7 cellular contexts compared by ENCODE assay signal in genomic region chr17:5705081-5705875, GRCh38.
DNase-seq lines count a peak whose midpoint lies in the region; ATAC-seq and TF ChIP-seq lines count a peak whose summit lies in the region.

No MANE protein-coding gene starts in this region.

- H3K27ac ChIP-seq in DND-41 (ENCODE audit: low read length) (no peak overlapping the region), lower lobe of right lung (no peak overlapping the region)

- no peak overlapping the region for H3K4me3 ChIP-seq in DND-41 (ENCODE audit: low read depth in 1 of 2, low read length in 2 of 2)
- H3K4me3 ChIP-seq in adipocyte (ENCODE audit: low read length), result no peak overlapping the region
- H3K4me3 ChIP-seq in lower lobe of right lung, result no peak overlapping the region

- H4K20me1 ChIP-seq in DND-41 (ENCODE audit: insufficient read depth, low read length), result no peaks in the 10 kb centered on the region

- H3K9me3 ChIP-seq in DND-41 (ENCODE audit: insufficient read depth, low read length, severe bottlenecking) (no peaks in the 10 kb centered on the region), adipocyte (ENCODE audit: control insufficient read depth, low read length) (peaks cover 16% of the 10 kb centered on the region), lower lobe of right lung (no peaks in the 10 kb centered on the region)

- intact Hi-C loops in lower lobe of right lung (cut with DNase I), result no loop called here

- TF ChIP-seq CTCF in DND-41 (IDR thresholded peaks at IDR 0.05; ENCODE audit: borderline replicate concordance, extremely low read depth, low read length, poor library complexity, severe bottlenecking), result peak; percentile 60
- peak; percentile 31 for TF ChIP-seq CTCF in GM20000 (IDR thresholded peaks at IDR 0.05; ENCODE audit: extremely low read depth, missing control alignments)
- peak; percentile 21 for TF ChIP-seq CTCF in lower lobe of right lung (IDR thresholded peaks at IDR 0.05)

- ATAC-seq in DND-41 (ENCODE audit: insufficient read depth, low read depth), result no peak
- peak in 1 of 2 donors; percentile 23 for ATAC-seq in lower lobe of right lung
- ATAC-seq in GM19035 (IDR thresholded peaks at IDR 0.05; ENCODE audit: unreplicated experiment), result no peak
- ATAC-seq in GM18867 (IDR thresholded peaks at IDR 0.05; ENCODE audit: unreplicated experiment), result no peak

- DNase-seq in DND-41 (peak; percentile 19), GM20000 (ENCODE audit: low spot score) (peak; percentile 32), adipocyte (ENCODE audit: low read depth) (peak; percentile 9), lower lobe of right lung (no peak), anterior cingulate cortex (lab: John Stamatoyannopoulos, UW) (no peak)

- H3K4me2 ChIP-seq in DND-41 (ENCODE audit: insufficient read depth, low read length), result no peak overlapping the region

- H3K27me3 ChIP-seq in DND-41 (ENCODE audit: insufficient read depth, low read length, poor library complexity), result peaks cover 23% of the 10 kb centered on the region
- peaks cover 15% of the 10 kb centered on the region for H3K27me3 ChIP-seq in adipocyte (replicated peaks; ENCODE audit: control insufficient read depth, insufficient read depth, low read length)
- H3K27me3 ChIP-seq in lower lobe of right lung (ENCODE audit: low read depth), result peaks cover 10% of the 10 kb centered on the region

- no peaks in the 10 kb centered on the region for H3K4me1 ChIP-seq in DND-41 (ENCODE audit: insufficient read depth, low read length)
- no peaks in the 10 kb centered on the region for H3K4me1 ChIP-seq in adipocyte (ENCODE audit: control insufficient read depth, insufficient read depth, low read length)
- H3K4me1 ChIP-seq in lower lobe of right lung, result no peaks in the 10 kb centered on the region

- H3K36me3 ChIP-seq in DND-41 (ENCODE audit: insufficient read depth, low read length), result no peaks in the 10 kb centered on the region
- no peaks in the 10 kb centered on the region for H3K36me3 ChIP-seq in adipocyte (ENCODE audit: control insufficient read depth, insufficient read depth, low read length, severe bottlenecking)
- no peaks in the 10 kb centered on the region for H3K36me3 ChIP-seq in lower lobe of right lung

- H3K79me2 ChIP-seq in DND-41 (ENCODE audit: insufficient read depth, low read length), result no peaks in the 10 kb centered on the region

- no peak overlapping the region for H2AFZ ChIP-seq in DND-41 (ENCODE audit: low read depth, low read length)

- H3K9ac ChIP-seq in DND-41 (ENCODE audit: low read depth, low read length) (no peak overlapping the region), adipocyte (ENCODE audit: low read length) (no peak overlapping the region)

Comparison
In these comparisons a context has a peak if more than half of its experiments do, and no peak if none do; other contexts are left out.
1. DNase-seq: peak in DND-41 (single experiment), GM20000 (single experiment) and adipocyte (single experiment); none in lower lobe of right lung (single experiment) and anterior cingulate cortex (0 of 58).
2. Peak in every context shown above with its lines, with median percentiles within 50 percentile points of each other: CTCF ChIP-seq.